In genomic region chr1:101235696-101236545, GRCh38 we compare ENCODE assay signal across 8 cellular contexts. TPM values are rescaled to one million over a fixed set of nuclear protein-coding genes. Genes with fewer than 3 reads are reported as not detected.
DNase-seq lines count a peak whose midpoint lies in the region; ATAC-seq, FAIRE-seq and TF ChIP-seq lines count a peak whose summit lies in the region.

No MANE protein-coding gene starts in this region.

- peaks cover 51% of the 10 kb centered on the region for H3K27me3 Mint-ChIP-seq in osteocyte (ENCODE audit: unreplicated experiment)

- H3K36me3 ChIP-seq in gastroesophageal sphincter = peaks cover 0 to 20% of the 10 kb centered on the region in 2 donors
- no peaks in the 10 kb centered on the region for H3K36me3 ChIP-seq in urinary bladder (ENCODE audit: insufficient read depth)

- no peaks in the 10 kb centered on the region for H3K27me3 ChIP-seq in gastroesophageal sphincter

- H3K9me3 ChIP-seq in gastroesophageal sphincter = no peaks in the 10 kb centered on the region

- H3K9me3 Mint-ChIP-seq in osteocyte (ENCODE audit: unreplicated experiment) = no peaks in the 10 kb centered on the region

- no peak for TF ChIP-seq EP300 in gastroesophageal sphincter (IDR thresholded peaks at IDR 0.05)

- peak; percentile 94 for FAIRE-seq in GM18507 (lab: Jason Lieb, UNC)

- peaks cover 0 to 24% (median 4%) of the 10 kb centered on the region in 3 donors for H3K4me1 ChIP-seq in gastroesophageal sphincter
- no peaks in the 10 kb centered on the region for H3K4me1 ChIP-seq in urinary bladder (ENCODE audit: insufficient read depth)

- DNase-seq in GM18507 (ENCODE audit: extremely low spot score, insufficient read length, low read depth) (no peak), NCI-H82 (lab: John Stamatoyannopoulos, UW) (peak; percentile 85), osteocyte (ENCODE audit: extremely low spot score, unreplicated experiment) (no peak), NCI-H187 treated with DMSO at 0.1 percent for 48 hours (lab: John Stamatoyannopoulos, UW) (no peak)
- DNase-seq in activated T-helper 9 cell treated with anti-CD3 and anti-CD28 coated beads, Interleukin-2, amount 50 U/mL, for 16 hours (ENCODE audit: low read depth) = peak; percentile 55

- no peak for TF ChIP-seq CTCF in gastroesophageal sphincter (IDR thresholded peaks at IDR 0.05)
- TF ChIP-seq CTCF in osteocyte (IDR thresholded peaks at IDR 0.05) = no peak

- H3K27ac ChIP-seq in gastroesophageal sphincter (peak overlapping the region; percentile 37 to 84 (median 82)), urinary bladder (ENCODE audit: low read depth) (peak overlapping the region; percentile 19)

- peaks cover 30% of the 10 kb centered on the region for H3K4me1 Mint-ChIP-seq in osteocyte (ENCODE audit: unreplicated experiment)

- TF ChIP-seq POLR2A in gastroesophageal sphincter (IDR thresholded peaks at IDR 0.05) = no peak

- H3K4me3 ChIP-seq in gastroesophageal sphincter (peak overlapping the region; percentile 52 to 70), urinary bladder (ENCODE audit: low read depth, low read length) (peak overlapping the region; percentile 57)

- no peak overlapping the region for H3K27ac Mint-ChIP-seq in osteocyte (ENCODE audit: unreplicated experiment)

- peak; percentile 62 for ATAC-seq in HG02623 (IDR thresholded peaks at IDR 0.05; ENCODE audit: unreplicated experiment)
- peak; percentile 44 for ATAC-seq in gastroesophageal sphincter

- no peaks in the 10 kb centered on the region for H3K36me3 Mint-ChIP-seq in osteocyte (ENCODE audit: unreplicated experiment)

- WGBS in gastroesophageal sphincter (ENCODE audit: low coverage in 1 of 2), 2 donors = 0 to 12% methylated on average over 10 to 15 of the region's 44 CpGs
- WGBS in urinary bladder = 2% methylated on average over 44 of the region's 44 CpGs

- H3K4me3 Mint-ChIP-seq in osteocyte (ENCODE audit: unreplicated experiment) = peak overlapping the region; percentile 86

RNA-seq across cellular contexts. Expression of gene S1PR1, which starts 0.9 kb away (rescaled TPM):
- total RNA-seq in gastroesophageal sphincter (10 to 100 TPM; 13.9 to 73.6 (median 47.8) TPM), osteocyte (0.31 TPM in 1 of 2 replicates, not detected in the other), urinary bladder (32.6 TPM)
- polyA plus RNA-seq in urinary bladder = 61.1 TPM

Comparison
In these comparisons a context has a peak if more than half of its experiments do, and no peak if none do; other contexts are left out.
1. DNase-seq: peak in NCI-H82 (single experiment) and activated T-helper 9 cell treated with anti-CD3 and anti-CD28 coated beads, Interleukin-2, amount 50 U/mL, for 16 hours (single experiment); none in GM18507 (single experiment), osteocyte (single experiment) and NCI-H187 treated with DMSO at 0.1 percent for 48 hours (single experiment).
2. RNA of gene S1PR1, which starts 0.9 kb away (total RNA-seq): 13.9 to 73.6 TPM in gastroesophageal sphincter and 32.6 TPM in urinary bladder (single experiment); 0.31 TPM in osteocyte; every median in the first group is over 10 times any median in the second.